8 cellular contexts compared by ENCODE assay signal in genomic region chr6:31128093-31128676, GRCh38. TPM values are rescaled to one million over a fixed set of nuclear protein-coding genes. Genes with fewer than 3 reads are reported as not detected.
DNase-seq lines count a peak whose midpoint lies in the region; ATAC-seq and TF ChIP-seq lines count a peak whose summit lies in the region.

No MANE protein-coding gene starts in this region.

- no peaks in the 10 kb centered on the region for H3K9me3 ChIP-seq in endodermal cell (ENCODE audit: control insufficient read depth, low read length)

- H3K4me3 Mint-ChIP-seq in activated CD8-positive, alpha-beta T cell treated with anti-CD3 and anti-CD28 coated beads for 36 hours = no peak overlapping the region
- H3K4me3 Mint-ChIP-seq in endodermal cell = no peak overlapping the region
- no peak overlapping the region for H3K4me3 Mint-ChIP-seq in nephron
- no peak overlapping the region for H3K4me3 Mint-ChIP-seq in stimulated activated naive CD8-positive, alpha-beta T cell treated with anti-CD3 and anti-CD28 coated beads, Interleukin-15, amount 100 ng/mL, for 72 hours

- no peak overlapping the region for H3K27ac ChIP-seq in endodermal cell (ENCODE audit: low read depth, low read length)

- WGBS in endodermal cell (ENCODE audit: insufficient coverage in 1 of 2, insufficient read length in 1 of 2), 2 experiments = 22 to 28% methylated on average over 6 to 8 of the region's 8 CpGs

- H3K9ac ChIP-seq in endodermal cell (ENCODE audit: extremely low read depth, low read length, poor library complexity, severe bottlenecking) = no peak overlapping the region

- peak; percentile 91 for ATAC-seq in activated CD8-positive, alpha-beta T cell treated with anti-CD3 and anti-CD28 coated beads for 36 hours
- ATAC-seq in stimulated activated naive CD8-positive, alpha-beta T cell treated with anti-CD3 and anti-CD28 coated beads, Interleukin-15, amount 100 ng/mL, for 72 hours = peak; percentile 80
- ATAC-seq in HG02642 (IDR thresholded peaks at IDR 0.05; ENCODE audit: poor library complexity, unreplicated experiment) = no peak

- peaks cover 19% of the 10 kb centered on the region for H3K4me1 ChIP-seq in endodermal cell (ENCODE audit: control insufficient read depth, insufficient read depth, low read length)

- DNase-seq in NK-92 treated with Interleukin-12 subunit alpha and Interleukin-12 subunit beta, amount 100 ng/mL, for 24 hours (lab: John Stamatoyannopoulos, UW) = peak; percentile 45
- DNase-seq in NK-92 (lab: John Stamatoyannopoulos, UW; ENCODE audit: unreplicated experiment) (no peak), NCI-H2196 (lab: John Stamatoyannopoulos, UW; ENCODE audit: unreplicated experiment) (peak; percentile 75), endodermal cell (peak; percentile 93)
- DNase-seq in activated CD8-positive, alpha-beta T cell treated with anti-CD3 and anti-CD28 coated beads for 36 hours = peak; percentile 88
- peak; percentile 69 to 71 for DNase-seq in stimulated activated naive CD8-positive, alpha-beta T cell treated with anti-CD3 and anti-CD28 coated beads, Interleukin-15, amount 100 ng/mL, for 72 hours

- no peaks in the 10 kb centered on the region for H3K9me3 Mint-ChIP-seq in activated CD8-positive, alpha-beta T cell treated with anti-CD3 and anti-CD28 coated beads for 36 hours
- H3K9me3 Mint-ChIP-seq in endodermal cell (no peaks in the 10 kb centered on the region), nephron (no peaks in the 10 kb centered on the region)
- no peaks in the 10 kb centered on the region for H3K9me3 Mint-ChIP-seq in stimulated activated naive CD8-positive, alpha-beta T cell treated with anti-CD3 and anti-CD28 coated beads, Interleukin-15, amount 100 ng/mL, for 72 hours

- no peak overlapping the region for H3K4me3 ChIP-seq in endodermal cell (ENCODE audit: low read length)

- no peaks in the 10 kb centered on the region for H3K36me3 ChIP-seq in endodermal cell (ENCODE audit: control insufficient read depth, insufficient read depth, low read length)

- CTCF ChIA-PET in activated CD8-positive, alpha-beta T cell treated with anti-CD3 and anti-CD28 coated beads for 36 hours (lab: Charles Lee) = interaction anchor here (0.6 to 2.8 kb wide), 27 partner anchors 9 to 253 kb away, joined by 3 to 12 read pairs (median 4); partner anchors contain the start of genes C6orf15 and PSORS1C2

- peak; percentile 73 for TF ChIP-seq CTCF in activated CD8-positive, alpha-beta T cell treated with anti-CD3 and anti-CD28 coated beads for 36 hours (IDR thresholded peaks at IDR 0.05)
- peak; percentile 91 for TF ChIP-seq CTCF in endodermal cell (conservative IDR thresholded peaks at IDR 0.05)
- peak; percentile 85 to 88 (median 86) for TF ChIP-seq CTCF in nephron (IDR thresholded peaks at IDR 0.05; ENCODE audit: unreplicated experiment in 3 of 3)

- H3K27me3 Mint-ChIP-seq in activated CD8-positive, alpha-beta T cell treated with anti-CD3 and anti-CD28 coated beads for 36 hours = peaks cover 2% of the 10 kb centered on the region
- H3K27me3 Mint-ChIP-seq in endodermal cell (ENCODE audit: insufficient read depth) = peaks cover 4% of the 10 kb centered on the region
- H3K27me3 Mint-ChIP-seq in nephron (ENCODE audit: low read depth) = peaks cover 31% of the 10 kb centered on the region
- H3K27me3 Mint-ChIP-seq in stimulated activated naive CD8-positive, alpha-beta T cell treated with anti-CD3 and anti-CD28 coated beads, Interleukin-15, amount 100 ng/mL, for 72 hours = peaks cover 18% of the 10 kb centered on the region

- no peaks in the 10 kb centered on the region for H3K36me3 Mint-ChIP-seq in activated CD8-positive, alpha-beta T cell treated with anti-CD3 and anti-CD28 coated beads for 36 hours (ENCODE audit: low read depth)
- no peaks in the 10 kb centered on the region for H3K36me3 Mint-ChIP-seq in endodermal cell (ENCODE audit: low read depth)
- no peaks in the 10 kb centered on the region for H3K36me3 Mint-ChIP-seq in nephron (ENCODE audit: low read depth)

- no peaks in the 10 kb centered on the region for H3K27me3 ChIP-seq in endodermal cell (ENCODE audit: control insufficient read depth, insufficient read depth, low read length, poor library complexity, severe bottlenecking)

- no peak overlapping the region for H3K27ac Mint-ChIP-seq in activated CD8-positive, alpha-beta T cell treated with anti-CD3 and anti-CD28 coated beads for 36 hours
- H3K27ac Mint-ChIP-seq in endodermal cell (no peak overlapping the region), nephron (peak overlapping the region in 1 of 3 experiments; percentile 78)
- no peak overlapping the region for H3K27ac Mint-ChIP-seq in stimulated activated naive CD8-positive, alpha-beta T cell treated with anti-CD3 and anti-CD28 coated beads, Interleukin-15, amount 100 ng/mL, for 72 hours

- intact Hi-C loops in activated CD8-positive, alpha-beta T cell treated with anti-CD3 and anti-CD28 coated beads for 36 hours (cut with micrococcal nuclease) = no loop called here

- H3K4me1 Mint-ChIP-seq in activated CD8-positive, alpha-beta T cell treated with anti-CD3 and anti-CD28 coated beads for 36 hours (ENCODE audit: low read depth) = peaks cover 2% of the 10 kb centered on the region
- H3K4me1 Mint-ChIP-seq in endodermal cell (peaks cover 46% of the 10 kb centered on the region), nephron (peaks cover 33% of the 10 kb centered on the region)
- H3K4me1 Mint-ChIP-seq in stimulated activated naive CD8-positive, alpha-beta T cell treated with anti-CD3 and anti-CD28 coated beads, Interleukin-15, amount 100 ng/mL, for 72 hours = peaks cover 13% of the 10 kb centered on the region

- POLR2A ChIA-PET in activated CD8-positive, alpha-beta T cell treated with anti-CD3 and anti-CD28 coated beads for 36 hours (lab: Charles Lee) = no interaction called here

RNA-seq across cellular contexts. Expression of gene CDSN, which starts 7.9 kb away (rescaled TPM):
- total RNA-seq in activated CD8-positive, alpha-beta T cell treated with anti-CD3 and anti-CD28 coated beads for 36 hours = not detected
- total RNA-seq in endodermal cell = not detected
- polyA plus RNA-seq in endodermal cell (2013, experiment 1 of 2) = not detected
- polyA plus RNA-seq in endodermal cell (2013, experiment 2 of 2) = not detected

RNA-seq across cellular contexts. Expression of gene PSORS1C2, which starts 10.7 kb away (rescaled TPM):
- not detected for total RNA-seq in activated CD8-positive, alpha-beta T cell treated with anti-CD3 and anti-CD28 coated beads for 36 hours
- total RNA-seq in endodermal cell = not detected
- not detected for polyA plus RNA-seq in endodermal cell (2013, experiment 1 of 2)
- not detected for polyA plus RNA-seq in endodermal cell (2013, experiment 2 of 2)

RNA-seq across cellular contexts. Expression of gene PSORS1C1, which starts 13.6 kb away (rescaled TPM):
- total RNA-seq in activated CD8-positive, alpha-beta T cell treated with anti-CD3 and anti-CD28 coated beads for 36 hours = not detected
- 1 to 10 TPM; 1.1 to 1.2 TPM for total RNA-seq in endodermal cell
- not detected for polyA plus RNA-seq in endodermal cell (2013, experiment 1 of 2)
- not detected for polyA plus RNA-seq in endodermal cell (2013, experiment 2 of 2)

RNA-seq across cellular contexts. Expression of gene C6orf15, which starts 15.8 kb away (rescaled TPM):
- total RNA-seq in activated CD8-positive, alpha-beta T cell treated with anti-CD3 and anti-CD28 coated beads for 36 hours = not detected
- not detected for total RNA-seq in endodermal cell
- not detected for polyA plus RNA-seq in endodermal cell (2013, experiment 1 of 2)
- polyA plus RNA-seq in endodermal cell (2013, experiment 2 of 2) = not detected

RNA-seq across cellular contexts. Expression of gene CCHCR1, which starts 29.4 kb away (rescaled TPM):
- 10 to 100 TPM; 39.2 to 39.8 TPM for total RNA-seq in activated CD8-positive, alpha-beta T cell treated with anti-CD3 and anti-CD28 coated beads for 36 hours
- total RNA-seq in endodermal cell = 10 to 100 TPM; 56.5 to 73.6 TPM
- 31.6 TPM for polyA plus RNA-seq in endodermal cell (2013, experiment 1 of 2)
- polyA plus RNA-seq in endodermal cell (2013, experiment 2 of 2) = 31.4 TPM
